8 cellular contexts compared by ENCODE assay signal in genomic region chr13:74575729-74576125, GRCh38.
DNase-seq lines count a peak whose midpoint lies in the region; ATAC-seq, FAIRE-seq and TF ChIP-seq lines count a peak whose summit lies in the region.

No MANE protein-coding gene starts in this region.

- H4K8ac ChIP-seq in H1 (ENCODE audit: extremely low read depth, insufficient read depth, low read length) = no peak overlapping the region

- no peak for TF ChIP-seq RAD21 in H1 (IDR thresholded peaks at IDR 0.05 in 1 of 2, conservative IDR thresholded peaks at IDR 0.05 in 1 of 2; ENCODE audit: low read depth in 2 of 2, low read length in 2 of 2)

- TF ChIP-seq POLR2A in NB4 (IDR thresholded peaks at IDR 0.05; ENCODE audit: extremely low read depth, insufficient read length) (no peak), H1 (IDR thresholded peaks at IDR 0.05; ENCODE audit: control extremely low read depth in 1 of 2, low read depth in 2 of 2, low read length in 2 of 2) (no peak)

- H3K79me1 ChIP-seq in H1 (ENCODE audit: low read depth, low read length) = no peaks in the 10 kb centered on the region

- no peak overlapping the region for H2BK20ac ChIP-seq in H1 (ENCODE audit: low read length)

- WGBS in H1 (ENCODE audit: extremely low coverage in 1 of 2, insufficient coverage in 1 of 2, insufficient read length in 1 of 2, insufficient replicate concordance in 2 of 2, low coverage in 1 of 2, low lambda C conversion rate in 2 of 2, missing lambda C conversion rate in 1 of 2), 2 experiments = 2% methylated on average over 29 of the region's 29 CpGs; no CpG with 5 or more reads in 1 of the 2 experiments

- H2BK120ac ChIP-seq in H1 (replicated peaks; ENCODE audit: low read depth, low read length) = no peak overlapping the region

- peak overlapping the region in 1 of 4 experiments; percentile 22; a peak in 1 of 7 replicates for H3K9ac ChIP-seq in H1 (replicated peaks in 1 of 4; ENCODE audit: extremely low read depth in 1 of 4, low read depth in 3 of 4, low read length in 3 of 4)

- no peak overlapping the region for H3K27ac ChIP-seq in H1 (ENCODE audit: low read depth, low read length)

- H4K20me1 ChIP-seq in H1 (replicated peaks in 1 of 2; ENCODE audit: control insufficient read depth in 1 of 2, insufficient read depth in 2 of 2, low read length in 2 of 2) = no peaks in the 10 kb centered on the region

- peak overlapping the region; percentile 78 to 87 for H3K4me2 ChIP-seq in H1 (ENCODE audit: insufficient read depth in 1 of 2, low read depth in 2 of 2, low read length in 2 of 2)

- no peak overlapping the region for H3K23ac ChIP-seq in H1 (ENCODE audit: insufficient read length)

- no peak overlapping the region for H3K14ac ChIP-seq in H1 (ENCODE audit: insufficient read length)

- peaks cover 0 to 6% (median 1%) of the 10 kb centered on the region in 4 experiments; a peak in 2 of 7 replicates for H3K4me1 ChIP-seq in H1 (replicated peaks in 1 of 4; ENCODE audit: control insufficient read depth in 3 of 4, insufficient read depth in 4 of 4, low read length in 3 of 4)

- no peak for ATAC-seq in HG03139 (IDR thresholded peaks at IDR 0.05; ENCODE audit: unreplicated experiment)
- no peak for ATAC-seq in HG03135 (IDR thresholded peaks at IDR 0.05; ENCODE audit: unreplicated experiment)

- H3K56ac ChIP-seq in H1 (replicated peaks; ENCODE audit: insufficient read length, low read depth, low read length) = no peak overlapping the region

- H3K79me2 ChIP-seq in H1 (ENCODE audit: control insufficient read depth in 1 of 2, insufficient read depth in 2 of 2, low read length in 2 of 2) = no peaks in the 10 kb centered on the region

- no peak overlapping the region for H2BK12ac ChIP-seq in H1 (ENCODE audit: low read depth, low read length)

- no peak overlapping the region for H2AK5ac ChIP-seq in H1 (ENCODE audit: low read depth, low read length)

- H2BK15ac ChIP-seq in H1 (ENCODE audit: low read length) = no peak overlapping the region

- H4K5ac ChIP-seq in H1 (ENCODE audit: insufficient read length, low read depth, low read length) = no peak overlapping the region

- peaks cover 8% of the 10 kb centered on the region for H3K23me2 ChIP-seq in H1 (ENCODE audit: low read depth, low read length)

- no peak overlapping the region for H3K4ac ChIP-seq in H1 (replicated peaks; ENCODE audit: insufficient read length, low read depth, low read length)

- no peak overlapping the region for H4K91ac ChIP-seq in H1 (replicated peaks; ENCODE audit: insufficient read length, low read length)

- POLR2A ChIA-PET in H1 (lab: Charles Lee; ENCODE audit: partially characterized antibody) = interaction anchor here (1.0 kb wide), 1 partner anchor 21 kb away, joined by 3 read pairs; no protein-coding TSS in a partner anchor

- no peaks in the 10 kb centered on the region for H3K9me3 ChIP-seq in H1 (ENCODE audit: insufficient read depth in 2 of 2, low read depth in 1 of 2, low read length in 1 of 2)

- no peak overlapping the region for H2BK5ac ChIP-seq in H1 (ENCODE audit: low read depth, low read length)

- TF ChIP-seq CTCF in NB4 (IDR thresholded peaks at IDR 0.05; ENCODE audit: low read depth, low read length) (no peak), H1 (IDR thresholded peaks at IDR 0.05; ENCODE audit: control extremely low read depth in 1 of 3, insufficient read depth in 1 of 3, low read depth in 1 of 3, low read length in 3 of 3) (no peak)

- DNase-seq in ELF-1 (ENCODE audit: low read depth, low spot score) (peak; percentile 92), NB4 (ENCODE audit: low read depth) (peak; percentile 4), H1 (ENCODE audit: low read depth in 1 of 2, low spot score in 2 of 2) (peak in 1 of 2 experiments; percentile 78), lung microvascular endothelial cell (ENCODE audit: low read depth in 2 of 2) (peak; percentile 8 to 14)
- peak; percentile 79 for DNase-seq in activated CD8-positive, alpha-beta memory T cell treated with anti-CD3 and anti-CD28 coated beads, Interleukin-2, amount 50 U/mL, for 48 hours
- DNase-seq in stimulated activated CD4-positive, alpha-beta T cell treated with anti-CD3 and anti-CD28 coated beads, Interleukin-4, amount 100 ng/mL, for 48 hours (ENCODE audit: low read depth in 2 of 2) = peak; percentile 34 to 38

- no peak overlapping the region for H3K18ac ChIP-seq in H1 (ENCODE audit: extremely low read depth, low read length)

- H2AFZ ChIP-seq in H1 (ENCODE audit: low read length) = peak overlapping the region; percentile 93

- H3K4me3 ChIP-seq in NB4 (ENCODE audit: low read depth, low read length) = no peak overlapping the region
- H3K4me3 ChIP-seq in H1 (ENCODE audit: extremely low read depth in 1 of 4, insufficient read depth in 2 of 4, low read depth in 3 of 4, low read length in 4 of 4) = peak overlapping the region; percentile 47 to 58 (median 53); a peak in 7 of 8 replicates

- FAIRE-seq in H1 (lab: Jason Lieb, UNC) = no peak

- no peak for TF ChIP-seq EP300 in H1 (IDR thresholded peaks at IDR 0.05; ENCODE audit: borderline replicate concordance in 1 of 2, low read depth in 2 of 2, low read length in 2 of 2)

- H3K36me3 ChIP-seq in H1 (ENCODE audit: control insufficient read depth in 2 of 4, insufficient read depth in 4 of 4, low read length in 3 of 4) = no peaks in the 10 kb centered on the region

- CTCF ChIA-PET in H1 (lab: Charles Lee; ENCODE audit: partially characterized antibody) = interaction anchor here (0.6 to 1.9 kb wide), 4 partner anchors 21 to 644 kb away, joined by 3 to 6 read pairs (median 5); no protein-coding TSS in a partner anchor

- H3K27me3 ChIP-seq in H1 (replicated peaks in 1 of 4; ENCODE audit: control insufficient read depth in 3 of 4, extremely low read depth in 1 of 4, insufficient read depth in 3 of 4, low read length in 3 of 4) = peaks cover 0 to 9% (median 2%) of the 10 kb centered on the region in 4 experiments; a peak in 5 of 7 replicates

TF ChIP-seq in H1, 55 proteins besides CTCF, POLR2A, EP300 and RAD21 (continues in another document):
- no peak for TF ChIP-seq PHF8 (conservative IDR thresholded peaks at IDR 0.05; ENCODE audit: low read depth, low read length)
- no peak for TF ChIP-seq BRCA1 (IDR thresholded peaks at IDR 0.05; ENCODE audit: low read depth, low read length)
- no peak for TF ChIP-seq TAF7 (optimal IDR thresholded peaks at IDR 0.05; ENCODE audit: borderline replicate concordance, low read depth, low read length)
- no peak for TF ChIP-seq SP2 (IDR thresholded peaks at IDR 0.05; ENCODE audit: low read length)
- no peak for TF ChIP-seq TBP (IDR thresholded peaks at IDR 0.05; ENCODE audit: low read depth, low read length)
- TF ChIP-seq KDM5A (IDR thresholded peaks at IDR 0.05; ENCODE audit: low read length) = no peak
- TF ChIP-seq POLR2AphosphoS5 (IDR thresholded peaks at IDR 0.05; ENCODE audit: low read depth, low read length) = no peak
- no peak for TF ChIP-seq HDAC6 (IDR thresholded peaks at IDR 0.05; ENCODE audit: low read depth, low read length)
- TF ChIP-seq TEAD4 (IDR thresholded peaks at IDR 0.05; ENCODE audit: low read depth, low read length) = no peak
- no peak for TF ChIP-seq SRF (IDR thresholded peaks at IDR 0.05; ENCODE audit: low read depth, low read length)
- peak; percentile 80 for TF ChIP-seq ASH2L (IDR thresholded peaks at IDR 0.05; ENCODE audit: low read length)
- no peak for TF ChIP-seq BACH1 (IDR thresholded peaks at IDR 0.05; ENCODE audit: low read length)
- TF ChIP-seq CHD1 (IDR thresholded peaks at IDR 0.05; ENCODE audit: low read depth, low read length) = no peak
- TF ChIP-seq KDM4A (IDR thresholded peaks at IDR 0.05; ENCODE audit: low read depth, low read length, severe bottlenecking) = peak; percentile 52
- peak; percentile 13; the same call in 1 of the 2 replicates for TF ChIP-seq MAX (IDR thresholded peaks at IDR 0.05)
- no peak for TF ChIP-seq RXRA (IDR thresholded peaks at IDR 0.05; ENCODE audit: insufficient read depth, low read depth, low read length)
- no peak for TF ChIP-seq CEBPB (IDR thresholded peaks at IDR 0.05; ENCODE audit: low read depth, low read length)
- no peak for TF ChIP-seq EZH2 (IDR thresholded peaks at IDR 0.05; ENCODE audit: low read depth, low read length, severe bottlenecking)
- TF ChIP-seq MAFK (IDR thresholded peaks at IDR 0.05; ENCODE audit: low read depth, low read length) = no peak
